ENCODE assay signal across 11 cellular contexts in genomic region chr9:133945314-133945975, GRCh38. TPM values are rescaled to one million over a fixed set of nuclear protein-coding genes. Genes with fewer than 3 reads are reported as not detected.
DNase-seq lines count a peak whose midpoint lies in the region; ATAC-seq, FAIRE-seq and TF ChIP-seq lines count a peak whose summit lies in the region.
"Had no signal": no experiment of that assay in that cellular context is flagged by ENCODE, and none has a peak within 500 bp of the region (broad histone marks: within the 10 kb centered on the region; RNA-seq: fewer than 3 reads in every experiment).

No MANE protein-coding gene starts in this region.

- no peaks in the 10 kb centered on the region for H3K36me3 Mint-ChIP-seq in activated CD4-positive, alpha-beta T cell treated with anti-CD3 and anti-CD28 coated beads, Interleukin-2, amount 10 ng/mL, durations not matched to agents 24 days and 14 days (ENCODE audit: low read depth)
- H3K36me3 Mint-ChIP-seq: CD8-positive, alpha-beta T cell; naive thymus-derived CD8-positive, alpha-beta T cell had no signal

- H3K36me3 ChIP-seq in GM06990 (ENCODE audit: control insufficient read depth, insufficient read depth, low read length) (peaks cover 9% of the 10 kb centered on the region), endothelial cell of umbilical vein (ENCODE audit: control insufficient read depth in 2 of 2, extremely low read depth in 1 of 2, insufficient read depth in 2 of 2, low read length in 2 of 2) (no peaks in the 10 kb centered on the region)

- no TSS peak for BruUV-seq in endothelial cell of umbilical vein (replicated peaks; lab: Mats Ljungman, UMichigan)

- H3K79me2 ChIP-seq in endothelial cell of umbilical vein (ENCODE audit: control insufficient read depth, insufficient read depth, low read length), result peaks cover 49% of the 10 kb centered on the region

- POLR2A ChIA-PET in endothelial cell of umbilical vein (lab: Charles Lee), result interaction anchor here (1.0 to 1.4 kb wide), 2 partner anchors 13 to 46 kb away, joined by 3 to 4 read pairs; no protein-coding TSS in a partner anchor

- H3K9me3 Mint-ChIP-seq in activated CD4-positive, alpha-beta T cell treated with anti-CD3 and anti-CD28 coated beads, Interleukin-2, amount 10 ng/mL, durations not matched to agents 24 days and 14 days, result no peaks in the 10 kb centered on the region
- H3K9me3 Mint-ChIP-seq: activated T-helper 2 cell treated with anti-CD3 and anti-CD28 coated beads, Interferon-gamma antibody, Interleukin-2, Interleukin-4, amounts not matched to agents 10 μg/mL and 5 μg/mL and 100 μg/mL, durations not matched to agents 14 hours and 24 hours and 36 hours; CD8-positive, alpha-beta T cell; naive thymus-derived CD8-positive, alpha-beta T cell had no signal

- peaks cover 32% of the 10 kb centered on the region for H3K4me1 ChIP-seq in endothelial cell of umbilical vein (ENCODE audit: control insufficient read depth, extremely low read depth, insufficient read depth, low read length)

- no peak for TF ChIP-seq POLR2A in endothelial cell of umbilical vein (IDR thresholded peaks at IDR 0.05; ENCODE audit: low read depth, low read length)

- no peaks in the 10 kb centered on the region for H3K4me1 Mint-ChIP-seq in activated CD4-positive, alpha-beta T cell treated with anti-CD3 and anti-CD28 coated beads, Interleukin-2, amount 10 ng/mL, durations not matched to agents 24 days and 14 days

- peak overlapping the region; percentile 76 for H3K27ac ChIP-seq in endothelial cell of umbilical vein (ENCODE audit: insufficient read depth, low read depth, low read length)

- no peak for TF ChIP-seq CTCF in GM06990 (IDR thresholded peaks at IDR 0.05; ENCODE audit: insufficient read depth, low read length, poor library complexity, severe bottlenecking)
- no peak for TF ChIP-seq CTCF in endothelial cell of umbilical vein (IDR thresholded peaks at IDR 0.05; ENCODE audit: extremely low read depth in 1 of 2, insufficient read depth in 1 of 2, low read depth in 1 of 2, low read length in 2 of 2)

- no peak overlapping the region for H3K27ac Mint-ChIP-seq in activated CD4-positive, alpha-beta T cell treated with anti-CD3 and anti-CD28 coated beads, Interleukin-2, amount 10 ng/mL, durations not matched to agents 24 days and 14 days
- H3K27ac Mint-ChIP-seq: activated T-helper 2 cell treated with anti-CD3 and anti-CD28 coated beads, Interferon-gamma antibody, Interleukin-2, Interleukin-4, amounts not matched to agents 10 μg/mL and 5 μg/mL and 100 μg/mL, durations not matched to agents 14 hours and 24 hours and 36 hours; CD8-positive, alpha-beta T cell had no signal

- ATAC-seq in GM19463 (IDR thresholded peaks at IDR 0.05; ENCODE audit: unreplicated experiment) (peak; percentile 59), HG03159 (IDR thresholded peaks at IDR 0.05; ENCODE audit: unreplicated experiment) (peak; percentile 62), GM18519 (IDR thresholded peaks at IDR 0.05; ENCODE audit: low FRiP score, unreplicated experiment) (no peak)
- ATAC-seq: CD8-positive, alpha-beta T cell; naive thymus-derived CD8-positive, alpha-beta T cell had no signal

- H3K9ac ChIP-seq in endothelial cell of umbilical vein (replicated peaks; ENCODE audit: extremely low read depth, insufficient read depth, low read length), result no peak overlapping the region

- dilution Hi-C loops in endothelial cell of umbilical vein (cut with MboI; ENCODE audit: extremely low pct_ligation_motif_present, low sequenced_read_pairs), result no loop called here

- no peak overlapping the region for H3K4me3 Mint-ChIP-seq in activated CD4-positive, alpha-beta T cell treated with anti-CD3 and anti-CD28 coated beads, Interleukin-2, amount 10 ng/mL, durations not matched to agents 24 days and 14 days
- H3K4me3 Mint-ChIP-seq: CD8-positive, alpha-beta T cell had no signal

- no peaks in the 10 kb centered on the region for H3K9me1 ChIP-seq in endothelial cell of umbilical vein (replicated peaks; ENCODE audit: control insufficient read depth, extremely low read depth, insufficient read depth, low read length)

- H2AFZ ChIP-seq in endothelial cell of umbilical vein (ENCODE audit: low read depth, low read length), result no peak overlapping the region

- intact Hi-C loops in endothelial cell of umbilical vein (cut with micrococcal nuclease), result loop anchor here (1.0 to 2.0 kb wide), 2 partner anchors 47 to 158 kb away; partner anchors contain the start of gene VAV2
- intact Hi-C loops in activated CD4-positive, alpha-beta T cell treated with anti-CD3 and anti-CD28 coated beads, Interleukin-2, amount 10 ng/mL, durations not matched to agents 24 days and 14 days (cut with micrococcal nuclease), result no loop called here

- no peak for FAIRE-seq in endothelial cell of umbilical vein (lab: Jason Lieb, UNC)

- no peaks in the 10 kb centered on the region for H3K27me3 Mint-ChIP-seq in activated CD4-positive, alpha-beta T cell treated with anti-CD3 and anti-CD28 coated beads, Interleukin-2, amount 10 ng/mL, durations not matched to agents 24 days and 14 days
- H3K27me3 Mint-ChIP-seq: naive thymus-derived CD8-positive, alpha-beta T cell had no signal

- H3K4me2 ChIP-seq in endothelial cell of umbilical vein (ENCODE audit: insufficient read depth, low read length), result no peak overlapping the region

- no peaks in the 10 kb centered on the region for H3K27me3 ChIP-seq in GM06990 (replicated peaks; ENCODE audit: control insufficient read depth, insufficient read depth, low read length)
- no peaks in the 10 kb centered on the region for H3K27me3 ChIP-seq in endothelial cell of umbilical vein (ENCODE audit: control insufficient read depth in 2 of 2, insufficient read depth in 2 of 2, low read length in 2 of 2)

- H3K4me3 ChIP-seq in GM06990 (replicated peaks; ENCODE audit: low read depth, low read length) (peak overlapping the region; percentile 35), endothelial cell of umbilical vein (replicated peaks in 1 of 3; ENCODE audit: insufficient read depth in 1 of 3, low read depth in 1 of 3, low read length in 3 of 3) (no peak overlapping the region)

- CTCF ChIA-PET in endothelial cell of umbilical vein (lab: Charles Lee), result interaction anchor here (1.0 to 3.2 kb wide), 12 partner anchors 10 to 156 kb away, joined by 3 to 20 read pairs (median 4); no protein-coding TSS in a partner anchor

- DNase-seq in GM06990 (ENCODE audit: extremely low read depth, insufficient read length), result peak; percentile 79
- DNase-seq in endothelial cell of umbilical vein (ENCODE audit: low read depth, low spot score), result no peak
- no peak for DNase-seq in activated CD4-positive, alpha-beta T cell treated with anti-CD3 and anti-CD28 coated beads, Interleukin-2, amount 10 ng/mL, durations not matched to agents 24 days and 14 days
- no peak for DNase-seq in H4 (ENCODE audit: low spot score)
- no peak for DNase-seq in stimulated activated CD4-positive, alpha-beta T cell treated with anti-CD3 and anti-CD28 coated beads, Interleukin-2, amount 100 ng/mL, for 48 hours

- H4K20me1 ChIP-seq in endothelial cell of umbilical vein (replicated peaks; ENCODE audit: control insufficient read depth, extremely low read depth, insufficient read depth, low read length), result no peaks in the 10 kb centered on the region

- H3K9me3 ChIP-seq in endothelial cell of umbilical vein (replicated peaks; ENCODE audit: control insufficient read depth, insufficient read depth, low read length), result no peaks in the 10 kb centered on the region

TF ChIP-seq in endothelial cell of umbilical vein, 7 proteins besides CTCF, POLR2A, EP300 and RAD21:
- TF ChIP-seq POLR2AphosphoS5 (IDR thresholded peaks at IDR 0.05; ENCODE audit: insufficient read depth, low read depth, low read length), result no peak
- TF ChIP-seq MAX (IDR thresholded peaks at IDR 0.05; ENCODE audit: insufficient read depth, insufficient read length), result no peak
- TF ChIP-seq MYC (IDR thresholded peaks at IDR 0.05; ENCODE audit: low read depth, low read length), result no peak
- no peak for TF ChIP-seq FOS (IDR thresholded peaks at IDR 0.05; ENCODE audit: borderline replicate concordance, insufficient read depth, low read length)
- no peak for TF ChIP-seq JUN (IDR thresholded peaks at IDR 0.05; ENCODE audit: borderline replicate concordance, insufficient read depth, insufficient read length, low read depth)
- no peak for TF ChIP-seq EZH2 (IDR thresholded peaks at IDR 0.05; ENCODE audit: borderline replicate concordance, low read depth, low read length, severe bottlenecking)
- no peak for TF ChIP-seq GATA2 (IDR thresholded peaks at IDR 0.05; ENCODE audit: insufficient read depth, insufficient read length, low read depth, low read length)

RNA-seq across cellular contexts. Expression of gene VAV2, which starts 46.7 kb away (rescaled TPM):
- 29.9 and 30.6 TPM in 2 replicates for total RNA-seq in endothelial cell of umbilical vein
- 8.6 and 10.6 TPM in 2 replicates for polyA plus RNA-seq in endothelial cell of umbilical vein
- 14.4 and 14.8 TPM in 2 replicates for polyA plus RNA-seq in endothelial cell of umbilical vein (2011; cell fraction: cytosol; rRNA removed)
- polyA plus RNA-seq in endothelial cell of umbilical vein (2011; cell fraction: nucleus; rRNA removed), result 32.0 and 32.3 TPM in 2 replicates
- polyA plus RNA-seq in endothelial cell of umbilical vein (2012), result 18.8 and 23.8 TPM in 2 replicates
- 22.5 and 22.6 TPM in 2 replicates for polyA minus RNA-seq in endothelial cell of umbilical vein
- polyA minus RNA-seq in endothelial cell of umbilical vein (2011; cell fraction: cytosol; rRNA and poly(A)+ RNA removed), result 24.8 TPM
- polyA minus RNA-seq in endothelial cell of umbilical vein (2011; cell fraction: nucleus; rRNA and poly(A)+ RNA removed), result 18.1 TPM in 2 replicates
- 6.3 and 9.0 TPM in 2 replicates for total RNA-seq in activated CD4-positive, alpha-beta T cell treated with anti-CD3 and anti-CD28 coated beads, Interleukin-2, amount 10 ng/mL, durations not matched to agents 24 days and 14 days
- 4.5 and 6.1 TPM in 2 replicates for total RNA-seq in H4 (2014; rRNA removed; shearing (Covaris generic))
